15 cellular contexts compared by ENCODE assay signal in genomic region chr6:39803872-39804271, GRCh38. TPM values are rescaled to one million over a fixed set of nuclear protein-coding genes. Genes with fewer than 3 reads are reported as not detected.
DNase-seq lines count a peak whose midpoint lies in the region; ATAC-seq and TF ChIP-seq lines count a peak whose summit lies in the region.
"Had no signal": no experiment of that assay in that cellular context is flagged by ENCODE, and none has a peak within 500 bp of the region (broad histone marks: within the 10 kb centered on the region; RNA-seq: fewer than 3 reads in every experiment).

No MANE protein-coding gene starts in this region.

- H3K36me3 ChIP-seq in esophagus muscularis mucosa (no peaks in the 10 kb centered on the region), mesodermal cell (ENCODE audit: control insufficient read depth, insufficient read depth, low read length) (no peaks in the 10 kb centered on the region), smooth muscle cell (ENCODE audit: low read depth) (no peaks in the 10 kb centered on the region)

- no peak overlapping the region for H2AFZ ChIP-seq in smooth muscle cell (ENCODE audit: low read depth)

- H3K27ac ChIP-seq in esophagus muscularis mucosa (replicated peaks in 1 of 4) (peak overlapping the region; percentile 58 to 97 (median 73)), mesodermal cell (ENCODE audit: low read depth, low read length, severe bottlenecking) (peak overlapping the region; percentile 63), smooth muscle cell (ENCODE audit: low read depth) (peak overlapping the region; percentile 29)

- H3K9me3 Mint-ChIP-seq in chondrocyte (ENCODE audit: low read depth), result no peaks in the 10 kb centered on the region
- H3K9me3 Mint-ChIP-seq in stimulated activated naive CD8-positive, alpha-beta T cell treated with anti-CD3 and anti-CD28 coated beads, Interleukin-15, amount 100 ng/mL, for 72 hours, result no peaks in the 10 kb centered on the region
- no peaks in the 10 kb centered on the region for H3K9me3 Mint-ChIP-seq in activated naive CD4-positive, alpha-beta T cell treated with anti-CD3 and anti-CD28 coated beads for 36 hours
- H3K9me3 Mint-ChIP-seq: CD14-positive monocyte had no signal

- no peaks in the 10 kb centered on the region for H3K27me3 Mint-ChIP-seq in chondrocyte (ENCODE audit: low read depth)
- peaks cover 50% of the 10 kb centered on the region for H3K27me3 Mint-ChIP-seq in stimulated activated naive CD8-positive, alpha-beta T cell treated with anti-CD3 and anti-CD28 coated beads, Interleukin-15, amount 100 ng/mL, for 72 hours
- peaks cover 5% of the 10 kb centered on the region for H3K27me3 Mint-ChIP-seq in activated naive CD4-positive, alpha-beta T cell treated with anti-CD3 and anti-CD28 coated beads for 36 hours (ENCODE audit: low read depth)

- peaks cover 30% of the 10 kb centered on the region for H3K79me2 ChIP-seq in smooth muscle cell (ENCODE audit: low read depth)

- H3K4me1 ChIP-seq in esophagus muscularis mucosa (peaks cover 25 to 100% (median 97%) of the 10 kb centered on the region in 4 donors), mesodermal cell (ENCODE audit: control insufficient read depth, insufficient read depth, low read length, poor library complexity, severe bottlenecking) (peaks cover 36% of the 10 kb centered on the region), smooth muscle cell (ENCODE audit: low read depth) (no peaks in the 10 kb centered on the region)

- DNase-seq in chondrocyte (ENCODE audit: low spot score) (no peak), esophagus muscularis mucosa (ENCODE audit: extremely low spot score) (no peak), smooth muscle cell (lab: John Stamatoyannopoulos, UW; ENCODE audit: unreplicated experiment) (no peak), NCI-H1436 (lab: John Stamatoyannopoulos, UW) (no peak)
- no peak for DNase-seq in stimulated activated naive CD8-positive, alpha-beta T cell treated with anti-CD3 and anti-CD28 coated beads, Interleukin-15, amount 100 ng/mL, for 72 hours
- DNase-seq in activated naive CD4-positive, alpha-beta T cell treated with anti-CD3 and anti-CD28 coated beads for 36 hours, result no peak
- DNase-seq: AML-193, EL, KBM-7, NCI-H146, NCI-H2081, NCI-H510A had no signal

- peaks cover 24% of the 10 kb centered on the region for H4K20me1 ChIP-seq in smooth muscle cell (ENCODE audit: low read depth)

- ATAC-seq in HG02588 (IDR thresholded peaks at IDR 0.05; ENCODE audit: unreplicated experiment), result no peak
- no peak for ATAC-seq in stimulated activated naive CD8-positive, alpha-beta T cell treated with anti-CD3 and anti-CD28 coated beads, Interleukin-15, amount 100 ng/mL, for 72 hours

- H3K4me3 ChIP-seq in esophagus muscularis mucosa, result peak overlapping the region in 1 of 4 donors; percentile 17
- H3K4me3 ChIP-seq in mesodermal cell (ENCODE audit: extremely low read depth, insufficient read depth, low read length, poor library complexity, severe bottlenecking), result no peak overlapping the region
- no peak overlapping the region for H3K4me3 ChIP-seq in smooth muscle cell

- TF ChIP-seq CTCF in chondrocyte (IDR thresholded peaks at IDR 0.05) (no peak), esophagus muscularis mucosa (IDR thresholded peaks at IDR 0.05) (no peak), smooth muscle cell (IDR thresholded peaks at IDR 0.05; ENCODE audit: borderline replicate concordance, insufficient read depth, poor library complexity, severe bottlenecking) (no peak)

- H3K27ac Mint-ChIP-seq in chondrocyte (ENCODE audit: unreplicated experiment), result peak overlapping the region; percentile 75
- H3K27ac Mint-ChIP-seq in stimulated activated naive CD8-positive, alpha-beta T cell treated with anti-CD3 and anti-CD28 coated beads, Interleukin-15, amount 100 ng/mL, for 72 hours, result no peak overlapping the region
- H3K27ac Mint-ChIP-seq in activated naive CD4-positive, alpha-beta T cell treated with anti-CD3 and anti-CD28 coated beads for 36 hours, result no peak overlapping the region
- H3K27ac Mint-ChIP-seq: CD14-positive monocyte had no signal

- peaks cover 90% of the 10 kb centered on the region for H3K4me1 Mint-ChIP-seq in chondrocyte (ENCODE audit: low read depth)
- H3K4me1 Mint-ChIP-seq in stimulated activated naive CD8-positive, alpha-beta T cell treated with anti-CD3 and anti-CD28 coated beads, Interleukin-15, amount 100 ng/mL, for 72 hours, result no peaks in the 10 kb centered on the region
- H3K4me1 Mint-ChIP-seq in activated naive CD4-positive, alpha-beta T cell treated with anti-CD3 and anti-CD28 coated beads for 36 hours (ENCODE audit: low read depth), result no peaks in the 10 kb centered on the region
- H3K4me1 Mint-ChIP-seq: CD14-positive monocyte had no signal

- H3K9me3 ChIP-seq in esophagus muscularis mucosa, result no peaks in the 10 kb centered on the region
- no peaks in the 10 kb centered on the region for H3K9me3 ChIP-seq in mesodermal cell (ENCODE audit: control insufficient read depth, low read length)
- no peaks in the 10 kb centered on the region for H3K9me3 ChIP-seq in smooth muscle cell (replicated peaks; ENCODE audit: low read depth)

- no peaks in the 10 kb centered on the region for H3F3A ChIP-seq in smooth muscle cell (ENCODE audit: low read depth)

- no peak overlapping the region for H3K9ac ChIP-seq in smooth muscle cell (ENCODE audit: low read depth)

- CTCF ChIA-PET in activated naive CD4-positive, alpha-beta T cell treated with anti-CD3 and anti-CD28 coated beads for 36 hours (lab: Charles Lee), result no interaction called here

- H3K36me3 Mint-ChIP-seq in chondrocyte (ENCODE audit: low read depth), result no peaks in the 10 kb centered on the region
- H3K36me3 Mint-ChIP-seq in activated naive CD4-positive, alpha-beta T cell treated with anti-CD3 and anti-CD28 coated beads for 36 hours (ENCODE audit: low read depth), result no peaks in the 10 kb centered on the region
- H3K36me3 Mint-ChIP-seq: CD14-positive monocyte had no signal

- no peak for TF ChIP-seq EP300 in esophagus muscularis mucosa (IDR thresholded peaks at IDR 0.05)

- peak overlapping the region; percentile 5 for H3K4me2 ChIP-seq in smooth muscle cell

- no peak overlapping the region for H3K4me3 Mint-ChIP-seq in chondrocyte (ENCODE audit: unreplicated experiment)
- H3K4me3 Mint-ChIP-seq in stimulated activated naive CD8-positive, alpha-beta T cell treated with anti-CD3 and anti-CD28 coated beads, Interleukin-15, amount 100 ng/mL, for 72 hours, result no peak overlapping the region
- H3K4me3 Mint-ChIP-seq in activated naive CD4-positive, alpha-beta T cell treated with anti-CD3 and anti-CD28 coated beads for 36 hours, result no peak overlapping the region
- H3K4me3 Mint-ChIP-seq: CD14-positive monocyte had no signal

- TF ChIP-seq POLR2A in esophagus muscularis mucosa (IDR thresholded peaks at IDR 0.05; ENCODE audit: low read depth), result no peak

- 35% methylated on average over 3 of the region's 3 CpGs for WGBS in esophagus muscularis mucosa
- WGBS in mesodermal cell (ENCODE audit: insufficient coverage in 2 of 2), 2 experiments, result 86% methylated on average over 1 of the region's 3 CpGs; no CpG with 5 or more reads in 1 of the 2 experiments
- 27% methylated on average over 3 of the region's 3 CpGs for WGBS in smooth muscle cell (ENCODE audit: low lambda C conversion rate)

- intact Hi-C loops in esophagus muscularis mucosa (cut with DNase I), result loop anchor here (10.0 kb wide), 1 partner anchor 259 kb away; no protein-coding TSS in a partner anchor
- intact Hi-C loops in activated naive CD4-positive, alpha-beta T cell treated with anti-CD3 and anti-CD28 coated beads for 36 hours (cut with micrococcal nuclease), result no loop called here

- H3K27me3 ChIP-seq in esophagus muscularis mucosa (no peaks in the 10 kb centered on the region), smooth muscle cell (ENCODE audit: low read depth) (no peaks in the 10 kb centered on the region)

RNA-seq across cellular contexts. Expression of gene DAAM2, which starts 11.7 kb away (rescaled TPM):
- total RNA-seq in chondrocyte (137 to 142 TPM (median 142 TPM) in 3 replicates), esophagus muscularis mucosa (100 to 1,000 TPM; 221 to 446 (median 392) TPM), smooth muscle cell (26.5 and 29.8 TPM in 2 replicates)
- 23.2 TPM for polyA plus RNA-seq in mesodermal cell (2013, experiment 1 of 2)
- polyA plus RNA-seq in mesodermal cell (2013, experiment 2 of 2), result 19.4 TPM
- polyA plus RNA-seq in smooth muscle cell, result 23.4 and 29.8 TPM in 2 replicates
- total RNA-seq in activated naive CD4-positive, alpha-beta T cell treated with anti-CD3 and anti-CD28 coated beads for 36 hours, result not detected
- polyA plus RNA-seq: CD14-positive monocyte had no signal

Comparison
In these comparisons a context has a peak if more than half of its experiments do, and no peak if none do; other contexts are left out.
1. RNA of gene DAAM2, which starts 11.7 kb away (total RNA-seq): 221 to 446 TPM in esophagus muscularis mucosa, 137 to 142 TPM in chondrocyte and 26.5 to 29.8 TPM in smooth muscle cell; not detected in activated naive CD4-positive, alpha-beta T cell treated with anti-CD3 and anti-CD28 coated beads for 36 hours; every median in the first group is over 10 times any median in the second.
2. Peak in every context shown above with its lines, with median percentiles within 50 percentile points of each other: H3K27ac ChIP-seq.